In the genomic region with DNA sequence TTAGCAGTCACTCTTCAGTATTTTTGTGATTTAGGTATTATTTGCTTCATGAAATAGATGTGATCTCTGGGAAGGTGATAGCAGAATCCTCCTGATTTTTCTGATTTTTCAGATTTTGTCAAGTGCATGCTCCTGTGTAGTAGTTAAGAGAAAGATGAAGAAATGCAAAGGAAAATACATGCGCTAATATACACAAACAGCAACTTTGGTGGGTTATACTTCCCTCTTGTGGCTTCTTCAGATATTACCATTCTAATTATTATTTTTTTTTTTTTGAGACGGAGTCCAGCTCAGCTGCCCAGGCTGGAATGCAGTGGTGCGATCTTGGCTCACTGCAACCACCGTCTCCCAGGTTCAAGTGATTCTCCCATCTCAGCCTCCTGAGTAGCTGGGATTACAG, we compare ENCODE assay signal across 8 cellular contexts. TPM values are rescaled to one million over a fixed set of nuclear protein-coding genes. Genes with fewer than 3 reads are reported as not detected.
DNase-seq lines count a peak whose midpoint lies in the region; ATAC-seq, FAIRE-seq and TF ChIP-seq lines count a peak whose summit lies in the region.

No MANE protein-coding gene starts in this region.

- no peaks in the 10 kb centered on the region for H3K27me3 ChIP-seq in left lung

- in situ Hi-C loops in astrocyte of the cerebellum (cut with HindIII; ENCODE audit: low sequenced_read_pairs), result no loop called here

- peaks cover 0 to 59% of the 10 kb centered on the region in 2 donors for H3K4me1 ChIP-seq in left lung

- no peaks in the 10 kb centered on the region for H3K9me3 ChIP-seq in left lung

- H3K36me3 ChIP-seq in left lung, result peaks cover 0 to 18% of the 10 kb centered on the region in 2 donors

- no peak for FAIRE-seq in HTR-8/SVneo (lab: Jason Lieb, UNC)

- peak; percentile 71 for ATAC-seq in left lung
- no peak for ATAC-seq in HG03097 (IDR thresholded peaks at IDR 0.05; ENCODE audit: low FRiP score, unreplicated experiment)

- DNase-seq in AG09309 (ENCODE audit: low read depth), result peak; percentile 2
- DNase-seq in GM12864 (ENCODE audit: low read depth), result no peak
- peak; percentile 20 for DNase-seq in HTR-8/SVneo (ENCODE audit: insufficient read length, low spot score)
- peak; percentile 32 for DNase-seq in astrocyte of the cerebellum (ENCODE audit: low read depth)
- no peak for DNase-seq in left lung
- no peak for DNase-seq in NK-92 treated with Interleukin-12 subunit alpha and Interleukin-12 subunit beta, amount 100 ng/mL, for 24 hours (lab: John Stamatoyannopoulos, UW)
- DNase-seq in stimulated activated CD4-positive, alpha-beta T cell treated with anti-CD3 and anti-CD28 coated beads, Interleukin-12 subunit alpha, Interleukin-12 subunit beta, amount 100 ng/mL, for 4 hours, result no peak

- intact Hi-C loops in left lung (cut with DNase I), result no loop called here

- H3K4me3 ChIP-seq in AG09309 (ENCODE audit: control insufficient read depth, low read depth, low read length) (no peak overlapping the region), GM12864 (ENCODE audit: low read depth, low read length) (no peak overlapping the region), astrocyte of the cerebellum (ENCODE audit: low read depth, low read length) (no peak overlapping the region), left lung (no peak overlapping the region)

- peak overlapping the region; percentile 42 to 94 for H3K27ac ChIP-seq in left lung

- peak; percentile 49 for TF ChIP-seq CTCF in AG09309 (IDR thresholded peaks at IDR 0.05; ENCODE audit: control insufficient read depth, insufficient read depth, low read depth, low read length, missing control alignments)
- TF ChIP-seq CTCF in GM12864 (IDR thresholded peaks at IDR 0.05; ENCODE audit: low read depth, low read length, missing control alignments), result peak; percentile 50
- peak; percentile 33 for TF ChIP-seq CTCF in astrocyte of the cerebellum (IDR thresholded peaks at IDR 0.05; ENCODE audit: low read depth, low read length, missing control alignments)
- peak; percentile 24 to 51 for TF ChIP-seq CTCF in left lung (IDR thresholded peaks at IDR 0.05)

RNA-seq across cellular contexts. Expression of a gene that starts 31.7 kb away (rescaled TPM):
- total RNA-seq in left lung, result 10 to 100 TPM; 23.2 to 27.1 TPM

Comparison
In these comparisons a context has a peak if more than half of its experiments do, and no peak if none do; other contexts are left out.
1. DNase-seq: peak in AG09309 (single experiment), HTR-8/SVneo (single experiment) and astrocyte of the cerebellum (single experiment); none in GM12864 (single experiment), left lung (0 of 2), NK-92 treated with Interleukin-12 subunit alpha and Interleukin-12 subunit beta, amount 100 ng/mL, for 24 hours (single experiment) and stimulated activated CD4-positive, alpha-beta T cell treated with anti-CD3 and anti-CD28 coated beads, Interleukin-12 subunit alpha, Interleukin-12 subunit beta, amount 100 ng/mL, for 4 hours (single experiment).
2. Peak in every context shown above with its lines, with median percentiles within 50 percentile points of each other: CTCF ChIP-seq.